In genomic region chrX:45959567-45959966, GRCh38 we compare ENCODE assay signal across 6 cellular contexts.
"Had no signal": no experiment of that assay in that cellular context is flagged by ENCODE, and none has a peak within 500 bp of the region (broad histone marks: within the 10 kb centered on the region; RNA-seq: fewer than 3 reads in every experiment).

No MANE protein-coding gene starts in this region.

- ATAC-seq: HepG2, K562 had no signal

- FAIRE-seq: HepG2, HTR-8/SVneo, K562 had no signal

- H3K4me3 ChIP-seq: K562 had no signal

- H3K27ac ChIP-seq: HL-60 had no signal

- DNase-seq: IMR-90, KBM-7 had no signal
